Comparison of ENCODE assay signal across 14 cellular contexts in genomic region chr20:47379433-47380150, GRCh38. TPM values are rescaled to one million over a fixed set of nuclear protein-coding genes. Genes with fewer than 3 reads are reported as not detected.
DNase-seq lines count a peak whose midpoint lies in the region; ATAC-seq and TF ChIP-seq lines count a peak whose summit lies in the region.
"Had no signal": no experiment of that assay in that cellular context is flagged by ENCODE, and none has a peak within 500 bp of the region (broad histone marks: within the 10 kb centered on the region; RNA-seq: fewer than 3 reads in every experiment).

No MANE protein-coding gene starts in this region.

- POLR2A ChIA-PET in activated CD4-positive, alpha-beta T cell treated with anti-CD3 and anti-CD28 coated beads for 36 hours (lab: Charles Lee) = no interaction called here

- H3K36me3 ChIP-seq in Peyer's patch = no peaks in the 10 kb centered on the region
- H3K36me3 ChIP-seq: left lung, neutrophil had no signal

- H3K9me3 Mint-ChIP-seq in stimulated activated naive CD8-positive, alpha-beta T cell treated with anti-CD3 and anti-CD28 coated beads, Interleukin-15, Interleukin-2, amounts not matched to agents 100 ng/mL and 50 ng/mL, for 24 hours = no peaks in the 10 kb centered on the region
- H3K9me3 Mint-ChIP-seq in activated CD4-positive, alpha-beta T cell treated with anti-CD3 and anti-CD28 coated beads for 36 hours (ENCODE audit: low read depth) = no peaks in the 10 kb centered on the region
- H3K9me3 Mint-ChIP-seq: activated naive CD4-positive, alpha-beta T cell treated with anti-CD3 and anti-CD28 coated beads, Interleukin-2, amount 50 U/mL, for 24 hours had no signal

- CTCF ChIA-PET in activated CD4-positive, alpha-beta T cell treated with anti-CD3 and anti-CD28 coated beads for 36 hours (lab: Charles Lee) = interaction anchor here (0.7 to 9.1 kb wide), 7 partner anchors 20 to 186 kb away, joined by 3 to 411 read pairs (median 4); no protein-coding TSS in a partner anchor

- TF ChIP-seq POLR2A in Peyer's patch (IDR thresholded peaks at IDR 0.05) = no peak

- DNase-seq in stimulated activated naive CD8-positive, alpha-beta T cell treated with anti-CD3 and anti-CD28 coated beads, Interleukin-15, Interleukin-2, amounts not matched to agents 100 U/mL and 50 U/mL, for 24 hours = no peak
- DNase-seq in amniotic epithelial cell (ENCODE audit: low read depth) (peak; percentile 98), kidney glomerular epithelial cell (lab: John Stamatoyannopoulos, UW) (peak; percentile 97), Peyer's patch (no peak), foreskin keratinocyte (no peak), posterior vena cava (ENCODE audit: low spot score) (no peak)
- DNase-seq in activated CD4-positive, alpha-beta T cell treated with anti-CD3 and anti-CD28 coated beads for 36 hours = no peak
- DNase-seq: GDM1, KBM-7, left lung had no signal

- H3K9me3 ChIP-seq in Peyer's patch = no peaks in the 10 kb centered on the region
- H3K9me3 ChIP-seq: left lung, neutrophil had no signal

- H3K27me3 ChIP-seq in Peyer's patch (no peaks in the 10 kb centered on the region), foreskin keratinocyte (no peaks in the 10 kb centered on the region)
- H3K27me3 ChIP-seq: left lung, neutrophil had no signal

- peaks cover 36% of the 10 kb centered on the region for H3K4me1 Mint-ChIP-seq in stimulated activated naive CD8-positive, alpha-beta T cell treated with anti-CD3 and anti-CD28 coated beads, Interleukin-15, Interleukin-2, amounts not matched to agents 100 ng/mL and 50 ng/mL, for 24 hours (ENCODE audit: low read depth)
- H3K4me1 Mint-ChIP-seq in activated CD4-positive, alpha-beta T cell treated with anti-CD3 and anti-CD28 coated beads for 36 hours = peaks cover 18% of the 10 kb centered on the region

- H3K4me3 ChIP-seq in Peyer's patch = no peak overlapping the region
- H3K4me3 ChIP-seq: left lung had no signal

- TF ChIP-seq CTCF in Peyer's patch (IDR thresholded peaks at IDR 0.05) (no peak), foreskin keratinocyte (conservative IDR thresholded peaks at IDR 0.05) (no peak)

- H3K27ac ChIP-seq in Peyer's patch = no peak overlapping the region
- H3K27ac ChIP-seq in foreskin keratinocyte = no peak overlapping the region
- H3K27ac ChIP-seq: left lung, neutrophil had no signal

- peak overlapping the region; percentile 7 for H3K27ac Mint-ChIP-seq in stimulated activated naive CD8-positive, alpha-beta T cell treated with anti-CD3 and anti-CD28 coated beads, Interleukin-15, Interleukin-2, amounts not matched to agents 100 ng/mL and 50 ng/mL, for 24 hours
- no peak overlapping the region for H3K27ac Mint-ChIP-seq in activated CD4-positive, alpha-beta T cell treated with anti-CD3 and anti-CD28 coated beads for 36 hours
- H3K27ac Mint-ChIP-seq: activated naive CD4-positive, alpha-beta T cell treated with anti-CD3 and anti-CD28 coated beads, Interleukin-2, amount 50 U/mL, for 24 hours had no signal

- no peak for ATAC-seq in stimulated activated naive CD8-positive, alpha-beta T cell treated with anti-CD3 and anti-CD28 coated beads, Interleukin-15, Interleukin-2, amounts not matched to agents 100 U/mL and 50 U/mL, for 24 hours
- no peak for ATAC-seq in foreskin keratinocyte
- ATAC-seq in activated CD4-positive, alpha-beta T cell treated with anti-CD3 and anti-CD28 coated beads for 36 hours = no peak

- H3K36me3 Mint-ChIP-seq in stimulated activated naive CD8-positive, alpha-beta T cell treated with anti-CD3 and anti-CD28 coated beads, Interleukin-15, Interleukin-2, amounts not matched to agents 100 ng/mL and 50 ng/mL, for 24 hours (ENCODE audit: low read depth) = no peaks in the 10 kb centered on the region
- no peaks in the 10 kb centered on the region for H3K36me3 Mint-ChIP-seq in activated CD4-positive, alpha-beta T cell treated with anti-CD3 and anti-CD28 coated beads for 36 hours (ENCODE audit: low read depth)
- H3K36me3 Mint-ChIP-seq: activated naive CD4-positive, alpha-beta T cell treated with anti-CD3 and anti-CD28 coated beads, Interleukin-2, amount 50 U/mL, for 24 hours had no signal

- H3K4me1 ChIP-seq in Peyer's patch (peaks cover 0 to 4% (median 0%) of the 10 kb centered on the region in 4 donors), foreskin keratinocyte (peaks cover 6% of the 10 kb centered on the region)

- intact Hi-C loops in activated CD4-positive, alpha-beta T cell treated with anti-CD3 and anti-CD28 coated beads for 36 hours (cut with DNase I, micrococcal nuclease) = loop anchor here in 1 of 2 experiments (10.0 kb wide), 1 partner anchor 625 kb away; no protein-coding TSS in a partner anchor
- intact Hi-C loops in posterior vena cava (cut with DNase I) = loop anchor here (5.0 kb wide), 4 partner anchors 62 to 182 kb away; no protein-coding TSS in a partner anchor

- H3K4me3 Mint-ChIP-seq in stimulated activated naive CD8-positive, alpha-beta T cell treated with anti-CD3 and anti-CD28 coated beads, Interleukin-15, Interleukin-2, amounts not matched to agents 100 ng/mL and 50 ng/mL, for 24 hours = no peak overlapping the region
- no peak overlapping the region for H3K4me3 Mint-ChIP-seq in activated CD4-positive, alpha-beta T cell treated with anti-CD3 and anti-CD28 coated beads for 36 hours
- H3K4me3 Mint-ChIP-seq: activated naive CD4-positive, alpha-beta T cell treated with anti-CD3 and anti-CD28 coated beads, Interleukin-2, amount 50 U/mL, for 24 hours; B cell had no signal

- H3K27me3 Mint-ChIP-seq in stimulated activated naive CD8-positive, alpha-beta T cell treated with anti-CD3 and anti-CD28 coated beads, Interleukin-15, Interleukin-2, amounts not matched to agents 100 ng/mL and 50 ng/mL, for 24 hours = no peaks in the 10 kb centered on the region
- peaks cover 2% of the 10 kb centered on the region for H3K27me3 Mint-ChIP-seq in activated CD4-positive, alpha-beta T cell treated with anti-CD3 and anti-CD28 coated beads for 36 hours
- H3K27me3 Mint-ChIP-seq: activated naive CD4-positive, alpha-beta T cell treated with anti-CD3 and anti-CD28 coated beads, Interleukin-2, amount 50 U/mL, for 24 hours; B cell had no signal

RNA-seq across cellular contexts. Expression of gene ZMYND8, which starts 23.1 kb away (rescaled TPM):
- 100 to 1,000 TPM in 1 of 4 donors, 10 to 100 TPM in 3; 51.3 to 106 (median 94.0) TPM for total RNA-seq in Peyer's patch
- total RNA-seq in foreskin keratinocyte = 29.7 and 31.1 TPM in 2 replicates
- polyA plus RNA-seq in foreskin keratinocyte = 7.9 and 9.1 TPM in 2 replicates
- total RNA-seq in activated CD4-positive, alpha-beta T cell treated with anti-CD3 and anti-CD28 coated beads for 36 hours = 10 to 100 TPM; 33.7 to 50.3 TPM
- total RNA-seq in posterior vena cava = 10 to 100 TPM; 28.0 to 29.3 TPM

Comparison
In these comparisons a context has a peak if more than half of its experiments do, and no peak if none do; other contexts are left out.
1. DNase-seq: peak in amniotic epithelial cell (single experiment) and kidney glomerular epithelial cell (single experiment); none in stimulated activated naive CD8-positive, alpha-beta T cell treated with anti-CD3 and anti-CD28 coated beads, Interleukin-15, Interleukin-2, amounts not matched to agents 100 U/mL and 50 U/mL, for 24 hours (single experiment), Peyer's patch (0 of 3), foreskin keratinocyte (0 of 2), activated CD4-positive, alpha-beta T cell treated with anti-CD3 and anti-CD28 coated beads for 36 hours (single experiment) and posterior vena cava (single experiment).